Comparison of ENCODE assay signal across 21 cellular contexts in genomic region chr7:135100856-135101255, GRCh38. TPM values are rescaled to one million over a fixed set of nuclear protein-coding genes. Genes with fewer than 3 reads are reported as not detected.
DNase-seq lines count a peak whose midpoint lies in the region; ATAC-seq and TF ChIP-seq lines count a peak whose summit lies in the region.
"Had no signal": no experiment of that assay in that cellular context is flagged by ENCODE, and none has a peak within 500 bp of the region (broad histone marks: within the 10 kb centered on the region; RNA-seq: fewer than 3 reads in every experiment).

No MANE protein-coding gene starts in this region.

- TF ChIP-seq CTCF in choroid plexus epithelial cell (conservative IDR thresholded peaks at IDR 0.05; ENCODE audit: low read depth, low read length) (no peak), foreskin keratinocyte (conservative IDR thresholded peaks at IDR 0.05) (no peak)

- DNase-seq in EL (peak; percentile 47), NCI-H526 treated with DMSO at 0.1 percent for 48 hours (lab: John Stamatoyannopoulos, UW) (peak; percentile 18), choroid plexus epithelial cell (ENCODE audit: low read depth) (peak; percentile 28), foreskin keratinocyte (peak; percentile 18 to 65), 8988T (no peak), H4 (ENCODE audit: low spot score) (no peak), left lobe of liver (ENCODE audit: low spot score) (no peak)
- no peak for DNase-seq in effector memory CD4-positive, alpha-beta T cell
- DNase-seq: activated CD4-positive, alpha-beta T cell treated with anti-CD3 and anti-CD28 coated beads, Interleukin-2, amount 10 ng/mL, durations not matched to agents 24 days and 14 days; body of pancreas; islet precursor cell; Karpas-422; lower lobe of right lung; NCI-H1105; NCI-H2029 treated with DMSO at 0.1 percent for 48 hours; SK-N-SH had no signal

- ATAC-seq in foreskin keratinocyte: peak; percentile 79
- no peak for ATAC-seq in left lobe of liver
- ATAC-seq: body of pancreas, gastroesophageal sphincter, lower lobe of right lung had no signal

- H3K9me3 ChIP-seq in effector memory CD4-positive, alpha-beta T cell (ENCODE audit: control insufficient read depth, low read length): no peaks in the 10 kb centered on the region
- H3K9me3 ChIP-seq: body of pancreas, lower lobe of right lung, prostate gland, SK-N-SH had no signal

- no peaks in the 10 kb centered on the region for H3K27me3 ChIP-seq in foreskin keratinocyte
- H3K27me3 ChIP-seq in effector memory CD4-positive, alpha-beta T cell (replicated peaks; ENCODE audit: control insufficient read depth, insufficient read depth, low read length, poor library complexity, severe bottlenecking): no peaks in the 10 kb centered on the region
- H3K27me3 ChIP-seq: BLaER1, body of pancreas, gastroesophageal sphincter had no signal

- H3K36me3 ChIP-seq in effector memory CD4-positive, alpha-beta T cell (ENCODE audit: control insufficient read depth, insufficient read depth, low read length): no peaks in the 10 kb centered on the region
- H3K36me3 ChIP-seq: BLaER1, gastroesophageal sphincter, lower lobe of right lung, prostate gland had no signal

- no peak overlapping the region for H3K4me3 ChIP-seq in choroid plexus epithelial cell (ENCODE audit: low read depth, low read length)
- no peak overlapping the region for H3K4me3 ChIP-seq in effector memory CD4-positive, alpha-beta T cell (ENCODE audit: insufficient read depth, low read depth, low read length, poor library complexity, severe bottlenecking)
- H3K4me3 ChIP-seq: BLaER1, body of pancreas, coronary artery, gastroesophageal sphincter, lower lobe of right lung, prostate gland had no signal

- H3K4me1 ChIP-seq in foreskin keratinocyte: no peaks in the 10 kb centered on the region
- H3K4me1 ChIP-seq in effector memory CD4-positive, alpha-beta T cell (ENCODE audit: control insufficient read depth, insufficient read depth, low read length, poor library complexity, severe bottlenecking): no peaks in the 10 kb centered on the region
- H3K4me1 ChIP-seq: BLaER1, body of pancreas, gastroesophageal sphincter, lower lobe of right lung, prostate gland had no signal

- no peak overlapping the region for H3K27ac ChIP-seq in foreskin keratinocyte
- H3K27ac ChIP-seq in effector memory CD4-positive, alpha-beta T cell (ENCODE audit: insufficient read depth, low read length, poor library complexity, severe bottlenecking): no peak overlapping the region
- H3K27ac ChIP-seq: BLaER1, body of pancreas, coronary artery, gastroesophageal sphincter, lower lobe of right lung, prostate gland, VCaP had no signal

RNA-seq across cellular contexts. Expression of gene TMEM140, which starts 47.0 kb away (rescaled TPM):
- 0.07 TPM in 1 of 2 replicates, not detected in the other for total RNA-seq in foreskin keratinocyte
- 0.04 TPM in 1 of 2 replicates, not detected in the other for polyA plus RNA-seq in foreskin keratinocyte
- total RNA-seq in H4 (2014; rRNA removed; shearing (Covaris generic)): 18.6 and 27.3 TPM in 2 replicates
- 32.4 TPM for total RNA-seq in left lobe of liver

Comparison
In these comparisons a context has a peak if more than half of its experiments do, and no peak if none do; other contexts are left out.
1. DNase-seq: peak in EL (single experiment), NCI-H526 treated with DMSO at 0.1 percent for 48 hours (single experiment), choroid plexus epithelial cell (single experiment) and foreskin keratinocyte (2 of 2); none in effector memory CD4-positive, alpha-beta T cell (0 of 3), 8988T (single experiment), H4 (single experiment) and left lobe of liver (single experiment).
2. RNA of gene TMEM140, which starts 47.0 kb away (total RNA-seq): 32.4 TPM in left lobe of liver (single experiment) and 18.6 to 27.3 TPM in H4; 0.07 TPM in foreskin keratinocyte; every median in the first group is over 10 times any median in the second.